9 cellular contexts compared by ENCODE assay signal in the genomic region with DNA sequence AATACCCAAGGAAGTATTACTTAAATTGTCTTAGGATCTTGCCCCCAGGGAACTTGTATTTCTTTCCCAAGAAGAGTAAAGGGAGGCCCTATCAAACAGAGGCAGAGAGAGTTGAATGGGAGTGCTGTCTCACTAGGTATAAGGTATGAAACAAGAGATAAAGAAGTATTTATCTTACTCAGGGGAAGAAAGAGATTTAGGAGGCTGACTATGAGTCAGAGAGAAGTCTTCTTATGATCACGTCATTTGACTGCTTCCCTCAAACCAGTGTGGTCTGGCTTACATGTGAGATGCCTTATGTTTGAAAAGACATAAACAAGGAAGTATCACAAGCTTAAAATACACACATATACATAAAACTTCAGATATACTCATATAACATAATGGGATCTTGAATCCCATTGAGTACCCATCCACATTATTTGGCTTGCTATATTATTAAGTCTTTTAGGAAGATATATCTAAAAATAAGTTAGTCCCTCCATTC. TPM values are rescaled to one million over a fixed set of nuclear protein-coding genes. Genes with fewer than 3 reads are reported as not detected.
DNase-seq lines count a peak whose midpoint lies in the region; ATAC-seq and TF ChIP-seq lines count a peak whose summit lies in the region.
"Had no signal": no experiment of that assay in that cellular context is flagged by ENCODE, and none has a peak within 500 bp of the region (broad histone marks: within the 10 kb centered on the region; RNA-seq: fewer than 3 reads in every experiment).

No MANE protein-coding gene starts in this region.

- no peaks in the 10 kb centered on the region for H3K27me3 Mint-ChIP-seq in T-cell

- CTCF ChIA-PET in T-cell (lab: Charles Lee), result interaction anchor here in 1 of 2 donors (0.8 to 1.8 kb wide), 3 partner anchors 28 to 81 kb away, joined by 3 to 12 read pairs (median 3); a partner anchor contains a TSS

- no peaks in the 10 kb centered on the region for H3K9me3 Mint-ChIP-seq in T-cell

- H3K27me3 ChIP-seq in esophagus muscularis mucosa, result no peaks in the 10 kb centered on the region
- H3K27me3 ChIP-seq: heart left ventricle had no signal

- TF ChIP-seq POLR2A in esophagus muscularis mucosa (IDR thresholded peaks at IDR 0.05; ENCODE audit: low read depth), result no peak

- peak overlapping the region; percentile 53 to 77 (median 76) for H3K27ac ChIP-seq in esophagus muscularis mucosa (replicated peaks in 1 of 4)

- POLR2A ChIA-PET in T-cell (lab: Charles Lee), result interaction anchor here in 1 of 2 donors (0.5 to 9.0 kb wide), 8 partner anchors 13 to 117 kb away, joined by 3 to 218 read pairs (median 4); a partner anchor contains a TSS

- H3K4me3 ChIP-seq in esophagus muscularis mucosa, result no peak overlapping the region
- H3K4me3 ChIP-seq: heart left ventricle had no signal

- DNase-seq in A172 (ENCODE audit: low spot score) (peak; percentile 90), T-cell (peak in 26 of 34 experiments; percentile 12 to 70 (median 45)), esophagus muscularis mucosa (ENCODE audit: extremely low spot score) (no peak), NCI-H446 treated with DMSO at 0.1 percent for 48 hours (lab: John Stamatoyannopoulos, UW) (no peak), NCI-H345 treated with DMSO at 0.1 percent for 48 hours (lab: John Stamatoyannopoulos, UW; ENCODE audit: unreplicated experiment) (no peak)
- DNase-seq in stimulated activated naive CD4-positive, alpha-beta T cell (lab: John Stamatoyannopoulos, UW), result peak in 5 of 6 experiments; percentile 18 to 67 (median 58)
- DNase-seq: heart left ventricle had no signal

- no peaks in the 10 kb centered on the region for H3K9me3 ChIP-seq in esophagus muscularis mucosa
- H3K9me3 ChIP-seq: heart left ventricle had no signal

- peak overlapping the region; percentile 50 to 68 (median 65) for H3K4me3 Mint-ChIP-seq in T-cell

- intact Hi-C loops in esophagus muscularis mucosa (cut with DNase I), result no loop called here

- no peak for TF ChIP-seq EP300 in esophagus muscularis mucosa (IDR thresholded peaks at IDR 0.05)

- peak; percentile 58 for ATAC-seq in GM18519 (IDR thresholded peaks at IDR 0.05; ENCODE audit: low FRiP score, unreplicated experiment)
- peak; percentile 46 for ATAC-seq in HG03064 (IDR thresholded peaks at IDR 0.05; ENCODE audit: low read depth, unreplicated experiment)
- ATAC-seq in T-cell (replicated peaks in 1 of 4), result peak; percentile 74 to 81 (median 78)

- H3K4me1 ChIP-seq in esophagus muscularis mucosa, result peaks cover 21 to 91% (median 91%) of the 10 kb centered on the region in 4 donors

- 26% methylated on average over 1 of the region's 1 CpG for WGBS in esophagus muscularis mucosa

- no peaks in the 10 kb centered on the region for H3K36me3 ChIP-seq in esophagus muscularis mucosa
- H3K36me3 ChIP-seq: heart left ventricle had no signal

- H3K27ac Mint-ChIP-seq in T-cell, result peak overlapping the region; percentile 79 to 89

- TF ChIP-seq CTCF in esophagus muscularis mucosa (IDR thresholded peaks at IDR 0.05), result no peak

- peaks cover 21% of the 10 kb centered on the region for H3K36me3 Mint-ChIP-seq in T-cell

- peaks cover 83 to 91% (median 91%) of the 10 kb centered on the region in 3 donors for H3K4me1 Mint-ChIP-seq in T-cell

RNA-seq across cellular contexts. Expression of a gene that starts 29.6 kb away (rescaled TPM):
- 29.0 and 43.7 TPM in 2 replicates for total RNA-seq in A172 (2014; rRNA removed; shearing (Covaris generic))
- total RNA-seq in T-cell, result 10 to 100 TPM in 2 of 5 donors, 1 to 10 TPM in 3; 5.2 to 64.2 (median 6.0) TPM
- total RNA-seq in esophagus muscularis mucosa, result 10 to 100 TPM in 2 of 4 donors, 1 to 10 TPM in 2; 5.5 to 13.1 (median 8.6) TPM

Comparison
In these comparisons a context has a peak if more than half of its experiments do, and no peak if none do; other contexts are left out.
1. DNase-seq: peak in A172 (single experiment), T-cell (26 of 34) and stimulated activated naive CD4-positive, alpha-beta T cell (5 of 6); none in esophagus muscularis mucosa (single experiment), NCI-H446 treated with DMSO at 0.1 percent for 48 hours (single experiment) and NCI-H345 treated with DMSO at 0.1 percent for 48 hours (single experiment).
2. Peak in every context shown above with its lines, with median percentiles within 50 percentile points of each other: ATAC-seq.